In genomic region chr10:88693392-88694020, GRCh38 we compare ENCODE assay signal across 13 cellular contexts. TPM values are rescaled to one million over a fixed set of nuclear protein-coding genes. Genes with fewer than 3 reads are reported as not detected.
DNase-seq lines count a peak whose midpoint lies in the region; ATAC-seq, FAIRE-seq and TF ChIP-seq lines count a peak whose summit lies in the region.
"Had no signal": no experiment of that assay in that cellular context is flagged by ENCODE, and none has a peak within 500 bp of the region (broad histone marks: within the 10 kb centered on the region; RNA-seq: fewer than 3 reads in every experiment).

No MANE protein-coding gene starts in this region.

- H3K9me3 ChIP-seq in small intestine (ENCODE audit: control insufficient read depth, low read depth) (no peaks in the 10 kb centered on the region), colonic mucosa (no peaks in the 10 kb centered on the region)
- no peaks in the 10 kb centered on the region for H3K9me3 ChIP-seq in effector memory CD4-positive, alpha-beta T cell (ENCODE audit: control insufficient read depth, low read length)
- H3K9me3 ChIP-seq: HAP-1, transverse colon had no signal

- CTCF ChIA-PET in RWPE1 (lab: Yijun Ruan, JAX) = interaction anchor here (0.6 to 1.3 kb wide), 4 partner anchors 11 to 202 kb away, joined by 3 to 5 read pairs (median 4); no protein-coding TSS in a partner anchor

- TF ChIP-seq CTCF in RWPE1 (conservative IDR thresholded peaks at IDR 0.05; ENCODE audit: low read depth) (peak; percentile 31), fibroblast of the aortic adventitia (IDR thresholded peaks at IDR 0.05; ENCODE audit: insufficient read depth, low read length) (peak; percentile 47), colonic mucosa (IDR thresholded peaks at IDR 0.05) (no peak)

- no peak overlapping the region for H3K9ac ChIP-seq in colonic mucosa (ENCODE audit: low read depth in 2 of 2, low read length in 2 of 2)

- no peak for ATAC-seq in GM21447 (IDR thresholded peaks at IDR 0.05; ENCODE audit: unreplicated experiment)

- DNase-seq in NCI-H748 (lab: John Stamatoyannopoulos, UW; ENCODE audit: unreplicated experiment) (peak; percentile 18), NCI-H748 treated with DMSO at 0.1 percent for 48 hours (lab: John Stamatoyannopoulos, UW) (no peak), RWPE1 (ENCODE audit: low spot score) (no peak), fibroblast of the aortic adventitia (ENCODE audit: low read depth) (peak; percentile 49), small intestine (peak; percentile 5), colonic mucosa (no peak)
- no peak for DNase-seq in effector memory CD4-positive, alpha-beta T cell
- DNase-seq: amygdala, NCI-H524, transverse colon had no signal

- H3K27ac ChIP-seq in RWPE1 (no peak overlapping the region), small intestine (ENCODE audit: low read depth in 1 of 2, low read length in 1 of 2) (no peak overlapping the region), colonic mucosa (no peak overlapping the region)
- H3K27ac ChIP-seq in effector memory CD4-positive, alpha-beta T cell (ENCODE audit: insufficient read depth, low read length, poor library complexity, severe bottlenecking) = no peak overlapping the region
- H3K27ac ChIP-seq: transverse colon had no signal

- FAIRE-seq in small intestine (lab: Jason Lieb, UNC) = no peak

- no peaks in the 10 kb centered on the region for H3K36me3 ChIP-seq in small intestine (ENCODE audit: control insufficient read depth in 2 of 2, insufficient read depth in 2 of 2, low read length in 2 of 2)
- H3K36me3 ChIP-seq in colonic mucosa = no peaks in the 10 kb centered on the region
- H3K36me3 ChIP-seq in effector memory CD4-positive, alpha-beta T cell (ENCODE audit: control insufficient read depth, insufficient read depth, low read length) = no peaks in the 10 kb centered on the region
- H3K36me3 ChIP-seq: HAP-1, transverse colon had no signal

- no peaks in the 10 kb centered on the region for H3K27me3 ChIP-seq in small intestine (ENCODE audit: control insufficient read depth in 2 of 2, insufficient read depth in 2 of 2, low read length in 2 of 2)
- H3K27me3 ChIP-seq in colonic mucosa = no peaks in the 10 kb centered on the region
- no peaks in the 10 kb centered on the region for H3K27me3 ChIP-seq in effector memory CD4-positive, alpha-beta T cell (replicated peaks; ENCODE audit: control insufficient read depth, insufficient read depth, low read length, poor library complexity, severe bottlenecking)
- H3K27me3 ChIP-seq: transverse colon had no signal

- no peak overlapping the region for H3K4me3 ChIP-seq in fibroblast of the aortic adventitia (ENCODE audit: low read depth, low read length)
- H3K4me3 ChIP-seq in small intestine (ENCODE audit: low read depth in 1 of 2, low read length in 2 of 2) = no peak overlapping the region
- H3K4me3 ChIP-seq in colonic mucosa = no peak overlapping the region
- H3K4me3 ChIP-seq in effector memory CD4-positive, alpha-beta T cell (ENCODE audit: insufficient read depth, low read depth, low read length, poor library complexity, severe bottlenecking) = no peak overlapping the region
- H3K4me3 ChIP-seq: HAP-1, transverse colon had no signal

- intact Hi-C loops in colonic mucosa (cut with DNase I) = no loop called here

- 43 to 58% (median 50%) methylated on average over 4 of the region's 4 CpGs for WGBS in small intestine, 3 donors

- H3K4me1 ChIP-seq in small intestine (ENCODE audit: control insufficient read depth in 2 of 2, insufficient read depth in 1 of 2, low read depth in 1 of 2, low read length in 1 of 2) (no peaks in the 10 kb centered on the region), colonic mucosa (no peaks in the 10 kb centered on the region)
- H3K4me1 ChIP-seq in effector memory CD4-positive, alpha-beta T cell (ENCODE audit: control insufficient read depth, insufficient read depth, low read length, poor library complexity, severe bottlenecking) = no peaks in the 10 kb centered on the region
- H3K4me1 ChIP-seq: transverse colon had no signal

- POLR2A ChIA-PET in RWPE1 (lab: Yijun Ruan, JAX; ENCODE audit: low non-redundant PET) = no interaction called here

RNA-seq across cellular contexts. Expression of gene LIPK, which starts 12.5 kb away (rescaled TPM):
- total RNA-seq in fibroblast of the aortic adventitia (ENCODE audit: low replicate concordance) = not detected in 2 replicates
- polyA plus RNA-seq in small intestine = not detected
- not detected for total RNA-seq in colonic mucosa
- total RNA-seq: mesenteric fat pad, transverse colon had no signal

RNA-seq across cellular contexts. Expression of gene LIPF, which starts 29.3 kb away (rescaled TPM):
- total RNA-seq in fibroblast of the aortic adventitia (ENCODE audit: low replicate concordance) = not detected in 2 replicates
- polyA plus RNA-seq in small intestine = 10 to 100 TPM in 1 of 3 donors, 1 to 10 TPM in 2; 4.5 to 44.3 (median 7.6) TPM
- not detected for total RNA-seq in colonic mucosa
- total RNA-seq: mesenteric fat pad, transverse colon had no signal

Comparison
In these comparisons a context has a peak if more than half of its experiments do, and no peak if none do; other contexts are left out.
1. DNase-seq: peak in NCI-H748 (single experiment), fibroblast of the aortic adventitia (single experiment) and small intestine (single experiment); none in NCI-H748 treated with DMSO at 0.1 percent for 48 hours (single experiment), RWPE1 (single experiment), colonic mucosa (single experiment) and effector memory CD4-positive, alpha-beta T cell (0 of 3).